In genomic region chr4:39456946-39457763, GRCh38 we compare ENCODE assay signal across 1 cellular context.
TF ChIP-seq lines count a peak whose summit lies in the region.

No MANE protein-coding gene starts in this region.

TF ChIP-seq in SK-N-SH, 30 proteins besides CTCF, POLR2A, EP300 and RAD21 (continued from another document):
- TF ChIP-seq ZBTB33 (IDR thresholded peaks at IDR 0.05; ENCODE audit: borderline replicate concordance, low read depth) (no peak), EZH2phosphoT487 (IDR thresholded peaks at IDR 0.05; ENCODE audit: borderline replicate concordance, low read depth) (no peak), REST (IDR thresholded peaks at IDR 0.05; ENCODE audit: low read depth, low read length) (no peak), FOSL2 (IDR thresholded peaks at IDR 0.05; ENCODE audit: borderline replicate concordance, low read depth) (no peak), TCF12 (IDR thresholded peaks at IDR 0.05) (no peak), RFX5 (IDR thresholded peaks at IDR 0.05; ENCODE audit: low read length) (no peak), YY1 (IDR thresholded peaks at IDR 0.05; ENCODE audit: low read depth) (no peak), JUND (IDR thresholded peaks at IDR 0.05) (no peak)
TF ChIP-seq in SK-N-SH: peak in this region for 0.
